In genomic region chr11:7436657-7437056, GRCh38 we compare ENCODE assay signal across 11 cellular contexts. TPM values are rescaled to one million over a fixed set of nuclear protein-coding genes. Genes with fewer than 3 reads are reported as not detected.
DNase-seq lines count a peak whose midpoint lies in the region; ATAC-seq and TF ChIP-seq lines count a peak whose summit lies in the region.
"Had no signal": no experiment of that assay in that cellular context is flagged by ENCODE, and none has a peak within 500 bp of the region (broad histone marks: within the 10 kb centered on the region; RNA-seq: fewer than 3 reads in every experiment).

No MANE protein-coding gene starts in this region.

- H3K36me3 ChIP-seq in lower lobe of right lung: no peaks in the 10 kb centered on the region

- H3K9me3 Mint-ChIP-seq in osteocyte (ENCODE audit: unreplicated experiment): no peaks in the 10 kb centered on the region
- H3K9me3 Mint-ChIP-seq: brain had no signal

- DNase-seq in NOMO-1 (lab: John Stamatoyannopoulos, UW; ENCODE audit: unreplicated experiment in 2 of 2): peak; percentile 63 to 93
- DNase-seq in lower lobe of right lung: no peak
- no peak for DNase-seq in superior temporal gyrus (ENCODE audit: extremely low spot score)
- DNase-seq in osteocyte (ENCODE audit: extremely low spot score, unreplicated experiment): no peak
- no peak for DNase-seq in DMS153 (lab: John Stamatoyannopoulos, UW)
- DNase-seq: IMR-90 had no signal

- no peaks in the 10 kb centered on the region for H3K27me3 ChIP-seq in lower lobe of right lung (ENCODE audit: low read depth)

- peaks cover 12% of the 10 kb centered on the region for H3K27me3 Mint-ChIP-seq in osteocyte (ENCODE audit: unreplicated experiment)

- ATAC-seq in GM18519 (IDR thresholded peaks at IDR 0.05; ENCODE audit: low FRiP score, unreplicated experiment): peak; percentile 96
- ATAC-seq in GM21717 (IDR thresholded peaks at IDR 0.05; ENCODE audit: unreplicated experiment): peak; percentile 63
- peak; percentile 64 to 67 for ATAC-seq in lower lobe of right lung
- ATAC-seq in HG03439 (IDR thresholded peaks at IDR 0.05; ENCODE audit: unreplicated experiment): no peak

- peaks cover 8% of the 10 kb centered on the region for H3K4me1 ChIP-seq in lower lobe of right lung

- intact Hi-C loops in lower lobe of right lung (cut with DNase I): no loop called here

- no peak overlapping the region for H3K4me3 ChIP-seq in lower lobe of right lung

- no peak overlapping the region for H3K4me3 Mint-ChIP-seq in osteocyte (ENCODE audit: unreplicated experiment)
- H3K4me3 Mint-ChIP-seq: brain, neural crest cell had no signal

- no peak for TF ChIP-seq CTCF in lower lobe of right lung (IDR thresholded peaks at IDR 0.05)
- TF ChIP-seq CTCF in osteocyte (IDR thresholded peaks at IDR 0.05): no peak

- no peaks in the 10 kb centered on the region for H3K4me1 Mint-ChIP-seq in osteocyte (ENCODE audit: unreplicated experiment)

- H3K27ac ChIP-seq in lower lobe of right lung: no peak overlapping the region

- no peak overlapping the region for H3K27ac Mint-ChIP-seq in osteocyte (ENCODE audit: unreplicated experiment)
- H3K27ac Mint-ChIP-seq: brain had no signal

- no peaks in the 10 kb centered on the region for H3K36me3 Mint-ChIP-seq in osteocyte (ENCODE audit: unreplicated experiment)
- H3K36me3 Mint-ChIP-seq: brain had no signal

- H3K9me3 ChIP-seq in lower lobe of right lung: no peaks in the 10 kb centered on the region

RNA-seq across cellular contexts. Expression of gene OLFML1, which starts 48.6 kb away (rescaled TPM):
- 23.2 TPM for total RNA-seq in lower lobe of right lung
- total RNA-seq in osteocyte: 59.7 and 66.6 TPM in 2 replicates

Comparison
In these comparisons a context has a peak if more than half of its experiments do, and no peak if none do; other contexts are left out.
1. DNase-seq: peak in NOMO-1 (2 of 2); none in lower lobe of right lung (single experiment), superior temporal gyrus (single experiment), osteocyte (single experiment) and DMS153 (single experiment).